Comparison of ENCODE assay signal across 17 cellular contexts in the genomic region with DNA sequence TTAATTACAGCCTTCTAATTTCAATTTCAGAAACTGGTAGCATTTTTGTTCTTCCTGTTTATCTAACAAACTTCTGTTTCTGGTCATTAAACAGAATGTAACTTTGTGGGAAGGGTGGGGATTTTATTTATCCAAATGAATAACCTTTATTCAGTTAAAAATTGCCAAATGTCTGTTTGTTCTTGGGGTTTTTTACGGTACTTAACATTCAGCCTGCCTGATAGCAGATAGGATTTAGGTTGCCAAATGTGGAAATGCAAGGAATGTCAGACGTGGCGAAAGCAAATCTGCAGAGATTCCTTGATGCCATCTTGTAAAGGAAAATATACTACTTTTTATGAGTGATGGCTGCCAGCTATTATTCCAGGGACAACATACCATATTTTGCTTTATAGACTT.
"Had no signal": no experiment of that assay in that cellular context is flagged by ENCODE, and none has a peak within 500 bp of the region (broad histone marks: within the 10 kb centered on the region; RNA-seq: fewer than 3 reads in every experiment).

No MANE protein-coding gene starts in this region.

- H3K4me3 ChIP-seq: breast epithelium, neural progenitor cell, thyroid gland, vagina had no signal

- H2AFZ ChIP-seq: neural progenitor cell had no signal

- H3K4me2 ChIP-seq: neural progenitor cell had no signal

- DNase-seq: activated B cell treated with CpG ODN at 0.5 μM for 24 hours; activated CD4-positive, alpha-beta T cell treated with anti-CD3 and anti-CD28 coated beads for 48 hours; activated CD8-positive, alpha-beta memory T cell treated with anti-CD3 and anti-CD28 coated beads, Interleukin-2, amount 50 U/mL, for 48 hours; activated T-cell treated with anti-CD3 and anti-CD28 coated beads, Interleukin-2, amount 50 U/mL, for 72 hours; aorta; effector memory CD4-positive, alpha-beta T cell; foreskin melanocyte; head of caudate nucleus; left cardiac atrium; naive B cell; stimulated activated CD4-positive, alpha-beta T cell treated with anti-CD3 and anti-CD28 coated beads, Interleukin-15, amount 100 ng/mL, for 24 hours; stimulated activated CD4-positive, alpha-beta T cell treated with anti-CD3 and anti-CD28 coated beads, Interleukin-4, amount 100 ng/mL, for 1 hour; stimulated activated naive B cell treated with anti-CD40 and anti-IgM and Interleukin-4, amounts not matched to agents 10 μg/mL and 1 μg/mL and 100 μg/mL, for 72 hours; thyroid gland had no signal

- H3K27ac ChIP-seq: breast epithelium, neural progenitor cell, thyroid gland, vagina had no signal

- H3K9ac ChIP-seq: neural progenitor cell had no signal

- H3K9me3 ChIP-seq: breast epithelium, thyroid gland, vagina had no signal

- H3K4me1 ChIP-seq: breast epithelium, thyroid gland, vagina had no signal

- H3K36me3 ChIP-seq: breast epithelium, neural progenitor cell, thyroid gland, vagina had no signal

- ATAC-seq: activated T-cell treated with anti-CD3 and anti-CD28 coated beads, Interleukin-2, amount 50 U/mL, for 72 hours; left cardiac atrium; stimulated activated naive B cell treated with anti-CD40 and anti-IgM and Interleukin-4, amounts not matched to agents 10 μg/mL and 1 μg/mL and 100 μg/mL, for 72 hours had no signal

- H3K27me3 ChIP-seq: breast epithelium, neural progenitor cell, thyroid gland, vagina had no signal
